Comparison of ENCODE assay signal across 32 cellular contexts in genomic region chr11:61487342-61488025, GRCh38. TPM values are rescaled to one million over a fixed set of nuclear protein-coding genes. Genes with fewer than 3 reads are reported as not detected.
"Had no signal": no experiment of that assay in that cellular context is flagged by ENCODE, and none has a peak within 500 bp of the region (broad histone marks: within the 10 kb centered on the region; RNA-seq: fewer than 3 reads in every experiment).

No MANE protein-coding gene starts in this region.

- H3K4me1 ChIP-seq: colonic mucosa had no signal

- DNase-seq: activated CD4-positive, alpha-beta T cell treated with anti-CD3 and anti-CD28 coated beads for 4 hours; activated CD4-positive, alpha-beta T cell treated with anti-CD3 and anti-CD28 coated beads, Interleukin-2, amount 50 U/mL, for 4 hours; activated effector memory CD4-positive, alpha-beta T cell treated with Interleukin-2 at 50 U/mL for 16 hours; activated naive CD4-positive, alpha-beta T cell treated with Interleukin-2 at 50 U/mL for 16 hours; activated T-cell treated with anti-CD3 and anti-CD28 coated beads for 4 hours; activated T-cell treated with anti-CD3 and anti-CD28 coated beads, Interleukin-2, amount 50 U/mL, for 72 hours; anterior cingulate cortex; cerebellar nuclear complex; colonic mucosa; dorsolateral prefrontal cortex; effector memory CD4-positive, alpha-beta T cell; erythroblast; gastrocnemius medialis; glutamatergic neuron; kidney; left colon; midbrain; naive thymus-derived CD4-positive, alpha-beta T cell; occipital lobe; posterior cingulate gyrus; stimulated activated CD4-positive, alpha-beta T cell treated with anti-CD3 and anti-CD28 coated beads, Interleukin-12 subunit alpha, Interleukin-12 subunit beta, amount 100 ng/mL, for 4 hours; stimulated activated CD4-positive, alpha-beta T cell treated with anti-CD3 and anti-CD28 coated beads, Interleukin-4, amount 100 ng/mL, for 1 hour; upper lobe of left lung had no signal

- H3K4me3 ChIP-seq: colonic mucosa, dorsolateral prefrontal cortex, gastrocnemius medialis, hepatocyte, neural progenitor cell, skin epidermis, upper lobe of left lung, vagina had no signal

- H2AFZ ChIP-seq: hepatocyte, neural progenitor cell had no signal

- H3K27ac Mint-ChIP-seq: activated naive CD8-positive, alpha-beta T cell; activated T-cell treated with anti-CD3 and anti-CD28 coated beads, Interleukin-2, amount 50 U/mL, for 72 hours; naive thymus-derived CD4-positive, alpha-beta T cell; neural progenitor cell; stimulated activated effector memory CD8-positive, alpha-beta T cell treated with anti-CD3 and anti-CD28 coated beads, Interleukin-12 subunit alpha, Interleukin-12 subunit beta, amount 100 ng/mL, for 72 hours; stimulated activated naive CD8-positive, alpha-beta T cell treated with anti-CD3 and anti-CD28 coated beads, Interleukin-15, Interleukin-2, amounts not matched to agents 100 ng/mL and 50 ng/mL, for 24 hours had no signal

- H3K27me3 ChIP-seq: colonic mucosa, dorsolateral prefrontal cortex, hepatocyte, neural progenitor cell, upper lobe of left lung, vagina had no signal

- H3K27me3 Mint-ChIP-seq: stimulated activated naive CD8-positive, alpha-beta T cell treated with anti-CD3 and anti-CD28 coated beads, Interleukin-15, Interleukin-2, amounts not matched to agents 100 ng/mL and 50 ng/mL, for 24 hours had no signal

- H3K9ac ChIP-seq: neural progenitor cell had no signal

- ATAC-seq: activated T-cell treated with anti-CD3 and anti-CD28 coated beads, Interleukin-2, amount 50 U/mL, for 72 hours; gastrocnemius medialis; naive thymus-derived CD4-positive, alpha-beta T cell; sciatic nerve; stimulated activated effector memory CD8-positive, alpha-beta T cell treated with anti-CD3 and anti-CD28 coated beads, Interleukin-12 subunit alpha, Interleukin-12 subunit beta, amount 100 ng/mL, for 72 hours had no signal

- H3K27ac ChIP-seq: neural progenitor cell, skin epidermis, vagina had no signal

- H3K9me3 Mint-ChIP-seq: activated T-cell treated with anti-CD3 and anti-CD28 coated beads, Interleukin-2, amount 50 U/mL, for 72 hours; naive thymus-derived CD4-positive, alpha-beta T cell; neural progenitor cell; stimulated activated effector memory CD8-positive, alpha-beta T cell treated with anti-CD3 and anti-CD28 coated beads, Interleukin-12 subunit alpha, Interleukin-12 subunit beta, amount 100 ng/mL, for 72 hours; stimulated activated naive CD8-positive, alpha-beta T cell treated with anti-CD3 and anti-CD28 coated beads, Interleukin-15, Interleukin-2, amounts not matched to agents 100 ng/mL and 50 ng/mL, for 24 hours had no signal

- H3K36me3 Mint-ChIP-seq: neural progenitor cell; stimulated activated effector memory CD8-positive, alpha-beta T cell treated with anti-CD3 and anti-CD28 coated beads, Interleukin-12 subunit alpha, Interleukin-12 subunit beta, amount 100 ng/mL, for 72 hours had no signal

- H3K36me3 ChIP-seq: colonic mucosa, gastrocnemius medialis, neural progenitor cell, upper lobe of left lung, vagina had no signal

- H3K4me2 ChIP-seq: hepatocyte, neural progenitor cell had no signal

- H3K4me3 Mint-ChIP-seq: activated naive CD8-positive, alpha-beta T cell; activated T-cell treated with anti-CD3 and anti-CD28 coated beads, Interleukin-2, amount 50 U/mL, for 72 hours; naive thymus-derived CD4-positive, alpha-beta T cell; neural progenitor cell; stimulated activated effector memory CD8-positive, alpha-beta T cell treated with anti-CD3 and anti-CD28 coated beads, Interleukin-12 subunit alpha, Interleukin-12 subunit beta, amount 100 ng/mL, for 72 hours; stimulated activated naive CD8-positive, alpha-beta T cell treated with anti-CD3 and anti-CD28 coated beads, Interleukin-15, Interleukin-2, amounts not matched to agents 100 ng/mL and 50 ng/mL, for 24 hours had no signal

- H3K79me2 ChIP-seq: hepatocyte had no signal

- H3K9me3 ChIP-seq: colonic mucosa, gastrocnemius medialis, upper lobe of left lung, vagina had no signal

RNA-seq across cellular contexts. Expression of gene LRRC10B, which starts 21.1 kb away (rescaled TPM):
- total RNA-seq: activated T-cell treated with anti-CD3 and anti-CD28 coated beads, Interleukin-2, amount 50 U/mL, for 72 hours; naive thymus-derived CD4-positive, alpha-beta T cell; T-helper 1 cell treated with Interleukin-12 subunit alpha and Interleukin-12 subunit beta and Interleukin-4 antibody, amounts not matched to agents 30 ng/mL and 1 ng/mL, for 36 hours had no signal
